ENCODE assay signal across 15 cellular contexts in the genomic region with DNA sequence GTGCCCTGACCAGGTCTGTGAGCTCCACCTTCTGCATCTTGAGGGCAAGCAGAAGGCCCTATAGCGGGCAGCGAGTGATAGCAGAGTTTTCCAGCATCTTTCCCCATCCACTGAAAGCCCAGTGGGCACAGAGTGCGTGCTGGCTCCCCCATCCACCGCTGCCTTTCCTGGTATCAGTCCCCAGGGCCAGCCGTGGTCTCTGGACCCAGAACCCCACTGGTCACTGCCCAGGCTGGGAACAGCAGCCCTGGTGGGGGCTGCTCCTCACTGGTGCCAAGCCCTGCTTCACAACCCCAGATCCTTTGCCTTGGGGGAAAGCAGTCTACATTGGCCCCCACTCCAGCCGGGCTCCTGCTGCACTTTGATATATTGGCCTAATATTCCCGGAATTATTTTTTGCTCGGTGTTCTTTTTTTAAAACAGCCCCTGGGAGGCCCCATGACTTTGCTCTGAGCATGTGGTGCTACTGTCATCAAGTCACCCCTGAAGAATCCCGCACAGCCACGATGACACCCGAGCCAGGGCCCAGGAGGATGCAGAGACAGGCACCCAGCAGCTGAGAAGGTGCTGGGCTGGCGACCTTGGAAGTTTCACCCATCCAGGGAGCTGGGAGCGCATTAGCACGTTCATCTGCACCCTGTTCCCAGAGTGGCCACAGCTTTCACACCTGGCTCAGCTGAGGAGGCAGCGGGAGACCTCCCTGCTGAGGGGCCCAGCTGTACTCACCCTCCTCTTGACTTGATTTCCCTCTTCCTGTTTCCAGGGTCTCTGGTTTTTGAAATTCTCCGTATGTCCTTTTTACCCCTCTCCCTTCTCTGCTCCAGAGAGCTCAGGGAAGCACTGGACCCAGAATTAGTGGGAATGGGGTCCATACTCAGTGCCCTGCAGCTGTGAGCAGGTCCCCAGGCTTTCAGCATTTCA. TPM values are rescaled to one million over a fixed set of nuclear protein-coding genes. Genes with fewer than 3 reads are reported as not detected.
DNase-seq lines count a peak whose midpoint lies in the region; FAIRE-seq and TF ChIP-seq lines count a peak whose summit lies in the region.
"Had no signal": no experiment of that assay in that cellular context is flagged by ENCODE, and none has a peak within 500 bp of the region (broad histone marks: within the 10 kb centered on the region; RNA-seq: fewer than 3 reads in every experiment).

No MANE protein-coding gene starts in this region.

- intact Hi-C loops in posterior vena cava (cut with DNase I), result no loop called here

- H3K27me3 Mint-ChIP-seq in glutamatergic neuron (ENCODE audit: unreplicated experiment), result peaks cover 9% of the 10 kb centered on the region

- peaks cover 4% of the 10 kb centered on the region for H3K9me3 Mint-ChIP-seq in glutamatergic neuron (ENCODE audit: unreplicated experiment)

- H3K36me3 Mint-ChIP-seq in glutamatergic neuron (ENCODE audit: unreplicated experiment), result no peaks in the 10 kb centered on the region

- peak overlapping the region; percentile 38 for H3K27ac Mint-ChIP-seq in glutamatergic neuron (ENCODE audit: unreplicated experiment)

- no peak for TF ChIP-seq CTCF in glutamatergic neuron (IDR thresholded peaks at IDR 0.05; ENCODE audit: partially characterized antibody, unreplicated experiment)
- TF ChIP-seq CTCF in D721Med (IDR thresholded peaks at IDR 0.05; ENCODE audit: insufficient read depth, missing control alignments), result no peak

- peaks cover 22% of the 10 kb centered on the region for H3K4me1 Mint-ChIP-seq in glutamatergic neuron (ENCODE audit: low read depth, unreplicated experiment)

- peak; percentile 21 for DNase-seq in activated CD8-positive, alpha-beta memory T cell treated with anti-CD3 and anti-CD28 coated beads for 24 hours
- no peak for DNase-seq in activated CD8-positive, alpha-beta memory T cell treated with anti-CD3 and anti-CD28 coated beads, Interleukin-2, amount 50 U/mL, for 4 hours
- DNase-seq in glutamatergic neuron (no peak), posterior vena cava (ENCODE audit: low spot score) (peak; percentile 64), ureter (ENCODE audit: low spot score) (peak; percentile 27), D721Med (ENCODE audit: insufficient read length, low spot score) (no peak), RPMI8226 (no peak), EL (no peak)
- DNase-seq: COR-L47, GDM1, MV-4-11, NCI-H187, NCI-H226, NCI-H524 treated with DMSO at 0.1 percent for 48 hours, PC-3 had no signal

- no peak for FAIRE-seq in D721Med (lab: Jason Lieb, UNC)

- H3K4me3 Mint-ChIP-seq in glutamatergic neuron (ENCODE audit: unreplicated experiment), result no peak overlapping the region

RNA-seq across cellular contexts. Expression of gene KLHDC7A, which starts 56.9 kb away (rescaled TPM):
- total RNA-seq in glutamatergic neuron (ENCODE audit: unreplicated experiment), result not detected
- total RNA-seq in posterior vena cava, result not detected
- 34.5 TPM for total RNA-seq in ureter
- total RNA-seq: PC-3 had no signal

Comparison
In these comparisons a context has a peak if more than half of its experiments do, and no peak if none do; other contexts are left out.
1. DNase-seq: peak in activated CD8-positive, alpha-beta memory T cell treated with anti-CD3 and anti-CD28 coated beads for 24 hours (single experiment), posterior vena cava (single experiment) and ureter (single experiment); none in activated CD8-positive, alpha-beta memory T cell treated with anti-CD3 and anti-CD28 coated beads, Interleukin-2, amount 50 U/mL, for 4 hours (single experiment), glutamatergic neuron (single experiment), D721Med (single experiment), RPMI8226 (single experiment) and EL (single experiment).
2. RNA of gene KLHDC7A, which starts 56.9 kb away (total RNA-seq): 34.5 TPM in ureter (single experiment); not detected in glutamatergic neuron (single experiment) and not detected in posterior vena cava; every median in the first group is over 10 times any median in the second.